Comparison of ENCODE assay signal across 14 cellular contexts in genomic region chr2:47041065-47041464, GRCh38.
DNase-seq lines count a peak whose midpoint lies in the region; ATAC-seq and TF ChIP-seq lines count a peak whose summit lies in the region.
"Had no signal": no experiment of that assay in that cellular context is flagged by ENCODE, and none has a peak within 500 bp of the region (broad histone marks: within the 10 kb centered on the region; RNA-seq: fewer than 3 reads in every experiment).

No MANE protein-coding gene starts in this region.

- no peaks in the 10 kb centered on the region for H3K27me3 ChIP-seq in gastroesophageal sphincter
- H3K27me3 ChIP-seq in upper lobe of left lung: no peaks in the 10 kb centered on the region
- H3K27me3 ChIP-seq: neutrophil had no signal

- H3K36me3 ChIP-seq in gastroesophageal sphincter (peaks cover 0 to 19% of the 10 kb centered on the region in 2 donors), upper lobe of left lung (peaks cover 3 to 16% (median 10%) of the 10 kb centered on the region in 4 donors)

- TF ChIP-seq CTCF in RWPE1 (conservative IDR thresholded peaks at IDR 0.05; ENCODE audit: low read depth) (no peak), gastroesophageal sphincter (IDR thresholded peaks at IDR 0.05) (no peak), nephron progenitor cell (IDR thresholded peaks at IDR 0.05) (no peak), upper lobe of left lung (IDR thresholded peaks at IDR 0.05) (no peak)

- POLR2A ChIA-PET in RWPE1 (lab: Yijun Ruan, JAX; ENCODE audit: low non-redundant PET): no interaction called here

- H3K27ac ChIP-seq in RWPE1 (peak overlapping the region; percentile 62), gastroesophageal sphincter (peak overlapping the region; percentile 60 to 96 (median 90)), upper lobe of left lung (peak overlapping the region; percentile 52 to 70 (median 62))
- H3K27ac ChIP-seq: neutrophil had no signal

- CTCF ChIA-PET in RWPE1 (lab: Yijun Ruan, JAX): interaction anchor here (0.7 kb wide), 1 partner anchor 39 kb away, joined by 6 read pairs; no protein-coding TSS in a partner anchor

- H3K4me1 ChIP-seq in gastroesophageal sphincter (peaks cover 22 to 84% (median 55%) of the 10 kb centered on the region in 3 donors), upper lobe of left lung (peaks cover 30 to 57% (median 40%) of the 10 kb centered on the region in 4 donors)

- peaks cover 5% of the 10 kb centered on the region for H3K36me3 Mint-ChIP-seq in nephron progenitor cell (ENCODE audit: low read depth)

- no peak for DNase-seq in RWPE1 (ENCODE audit: low spot score)
- DNase-seq in nephron progenitor cell: no peak
- no peak for DNase-seq in upper lobe of left lung
- DNase-seq in DMS53 (lab: John Stamatoyannopoulos, UW): no peak
- no peak for DNase-seq in NCI-H446 (lab: John Stamatoyannopoulos, UW)
- no peak for DNase-seq in NCI-H187 (lab: John Stamatoyannopoulos, UW)
- DNase-seq: activated CD4-positive, alpha-beta T cell treated with anti-CD3 and anti-CD28 coated beads, Interleukin-2, amount 50 U/mL, for 4 hours; activated naive CD4-positive, alpha-beta T cell treated with anti-CD3 and anti-CD28 coated beads, Interleukin-2, amount 50 U/mL, for 16 hours; effector CD4-positive, alpha-beta T cell; stimulated activated CD4-positive, alpha-beta T cell treated with anti-CD3 and anti-CD28 coated beads, Interleukin-2, amount 100 ng/mL, for 48 hours; T-cell had no signal

- ATAC-seq in gastroesophageal sphincter (peak; percentile 19), upper lobe of left lung (ENCODE audit: low FRiP score in 2 of 2) (peak in 1 of 2 donors; percentile 21), HG03457 (IDR thresholded peaks at IDR 0.05; ENCODE audit: unreplicated experiment) (no peak)
- ATAC-seq: T-cell had no signal

- H3K9me3 Mint-ChIP-seq in nephron progenitor cell: no peaks in the 10 kb centered on the region
- H3K9me3 Mint-ChIP-seq: T-cell had no signal

- TF ChIP-seq POLR2A in gastroesophageal sphincter (IDR thresholded peaks at IDR 0.05): no peak
- TF ChIP-seq POLR2A in upper lobe of left lung (IDR thresholded peaks at IDR 0.05): no peak

- H3K9me3 ChIP-seq in gastroesophageal sphincter: no peaks in the 10 kb centered on the region
- H3K9me3 ChIP-seq in upper lobe of left lung: no peaks in the 10 kb centered on the region
- H3K9me3 ChIP-seq: neutrophil had no signal

- H3K27ac Mint-ChIP-seq in nephron progenitor cell: peak overlapping the region; percentile 81
- H3K27ac Mint-ChIP-seq: T-cell had no signal

- peaks cover 63% of the 10 kb centered on the region for H3K4me1 Mint-ChIP-seq in nephron progenitor cell

- no peaks in the 10 kb centered on the region for H3K27me3 Mint-ChIP-seq in nephron progenitor cell (ENCODE audit: low read depth, poor library complexity)
- H3K27me3 Mint-ChIP-seq: T-cell had no signal

- TF ChIP-seq EP300 in gastroesophageal sphincter (IDR thresholded peaks at IDR 0.05) (no peak), upper lobe of left lung (IDR thresholded peaks at IDR 0.05) (no peak)

- H3K4me3 ChIP-seq in gastroesophageal sphincter: no peak overlapping the region
- H3K4me3 ChIP-seq in upper lobe of left lung: no peak overlapping the region

- WGBS in gastroesophageal sphincter (ENCODE audit: low coverage in 1 of 2), 2 donors: 70% methylated on average over 2 of the region's 8 CpGs; no CpG with 5 or more reads in 1 of the 2 donors
- WGBS in upper lobe of left lung, 2 donors: 58 to 85% methylated on average over 7 to 8 of the region's 8 CpGs

- H3K4me3 Mint-ChIP-seq in nephron progenitor cell: no peak overlapping the region
- H3K4me3 Mint-ChIP-seq: T-cell had no signal
